Comparison of ENCODE assay signal across 13 cellular contexts in genomic region chr9:93156475-93157008, GRCh38. TPM values are rescaled to one million over a fixed set of nuclear protein-coding genes. Genes with fewer than 3 reads are reported as not detected.
DNase-seq lines count a peak whose midpoint lies in the region; ATAC-seq and TF ChIP-seq lines count a peak whose summit lies in the region.
"Had no signal": no experiment of that assay in that cellular context is flagged by ENCODE, and none has a peak within 500 bp of the region (broad histone marks: within the 10 kb centered on the region; RNA-seq: fewer than 3 reads in every experiment).

No MANE protein-coding gene starts in this region.

- no peaks in the 10 kb centered on the region for H3K27me3 Mint-ChIP-seq in activated T-helper 17 cell treated with anti-CD3 and anti-CD28 coated beads, Interleukin-2, amount 50 U/mL, for 72 hours

- TF ChIP-seq CTCF in gastrocnemius medialis (IDR thresholded peaks at IDR 0.05 in 4 of 5, conservative IDR thresholded peaks at IDR 0.05 in 1 of 5) = no peak

- peak overlapping the region; percentile 65 for H3K4me3 Mint-ChIP-seq in activated T-helper 17 cell treated with anti-CD3 and anti-CD28 coated beads, Interleukin-2, amount 50 U/mL, for 72 hours
- H3K4me3 Mint-ChIP-seq: naive B cell, WTC11 had no signal

- no peak for TF ChIP-seq POLR2A in gastrocnemius medialis (IDR thresholded peaks at IDR 0.05)

- peak; percentile 87 for ATAC-seq in HG02870 (IDR thresholded peaks at IDR 0.05; ENCODE audit: unreplicated experiment)
- peak; percentile 92 for ATAC-seq in activated T-helper 17 cell treated with anti-CD3 and anti-CD28 coated beads, Interleukin-2, amount 50 U/mL, for 72 hours (replicated peaks)
- no peak for ATAC-seq in gastrocnemius medialis
- ATAC-seq in GM21723 (IDR thresholded peaks at IDR 0.05; ENCODE audit: unreplicated experiment) = no peak
- ATAC-seq: WTC11 had no signal

- H3K27ac ChIP-seq in gastrocnemius medialis = peak overlapping the region in 2 of 4 donors; percentile 22 to 27
- H3K27ac ChIP-seq: esophagus muscularis mucosa had no signal

- in situ Hi-C loops in gastrocnemius medialis (cut with MboI; ENCODE audit: low sequenced_read_pairs in 4 of 4) = loop anchor here (5.0 to 25.0 kb wide), 3 partner anchors 146 to 806 kb away; partner anchors contain the start of gene BARX1 (in 2 of the 4)

- DNase-seq in activated CD8-positive, alpha-beta memory T cell treated with anti-CD3 and anti-CD28 coated beads, Interleukin-2, amount 50 U/mL, for 48 hours = peak; percentile 80
- no peak for DNase-seq in activated CD8-positive, alpha-beta memory T cell treated with anti-CD3 and anti-CD28 coated beads, Interleukin-2, amount 50 U/mL, for 4 hours
- DNase-seq in stimulated activated CD8-positive, alpha-beta memory T cell treated with anti-CD3 and anti-CD28 coated beads, Interleukin-15, amount 100 ng/mL, for 48 hours (ENCODE audit: low read depth in 2 of 2) = peak; percentile 20 to 43
- no peak for DNase-seq in gastrocnemius medialis
- DNase-seq in DMS79 treated with DMSO at 0.1 percent for 48 hours (lab: John Stamatoyannopoulos, UW) = no peak
- DNase-seq: KBM-7, naive B cell, RPMI8226 had no signal

- peak overlapping the region; percentile 90 for H3K27ac Mint-ChIP-seq in activated T-helper 17 cell treated with anti-CD3 and anti-CD28 coated beads, Interleukin-2, amount 50 U/mL, for 72 hours
- H3K27ac Mint-ChIP-seq: WTC11 had no signal

- peaks cover 24% of the 10 kb centered on the region for H3K4me1 Mint-ChIP-seq in activated T-helper 17 cell treated with anti-CD3 and anti-CD28 coated beads, Interleukin-2, amount 50 U/mL, for 72 hours
- H3K4me1 Mint-ChIP-seq: WTC11 had no signal

- no peak overlapping the region for H3K4me3 ChIP-seq in gastrocnemius medialis
- H3K4me3 ChIP-seq: esophagus muscularis mucosa had no signal

- H3K36me3 Mint-ChIP-seq in activated T-helper 17 cell treated with anti-CD3 and anti-CD28 coated beads, Interleukin-2, amount 50 U/mL, for 72 hours (ENCODE audit: low read depth) = no peaks in the 10 kb centered on the region
- H3K36me3 Mint-ChIP-seq: naive B cell, WTC11 had no signal

- no peaks in the 10 kb centered on the region for H3K9me3 Mint-ChIP-seq in activated T-helper 17 cell treated with anti-CD3 and anti-CD28 coated beads, Interleukin-2, amount 50 U/mL, for 72 hours
- H3K9me3 Mint-ChIP-seq: WTC11 had no signal

- H3K27me3 ChIP-seq in gastrocnemius medialis = no peaks in the 10 kb centered on the region
- H3K27me3 ChIP-seq: esophagus muscularis mucosa had no signal

- H3K36me3 ChIP-seq in gastrocnemius medialis = no peaks in the 10 kb centered on the region
- H3K36me3 ChIP-seq: esophagus muscularis mucosa had no signal

- peaks cover under 1 to 10% of the 10 kb centered on the region in 2 donors for H3K4me1 ChIP-seq in gastrocnemius medialis

- no peaks in the 10 kb centered on the region for H3K9me3 ChIP-seq in gastrocnemius medialis
- H3K9me3 ChIP-seq: esophagus muscularis mucosa had no signal

- intact Hi-C loops in gastrocnemius medialis (cut with DNase I; ENCODE audit: low total_unique reads) = no loop called here

RNA-seq across cellular contexts. Expression of gene NINJ1, which starts 22.5 kb away (rescaled TPM):
- 100 to 1,000 TPM in 1 of 2 donors, 10 to 100 TPM in 1; 56.0 to 197 TPM for total RNA-seq in activated T-helper 17 cell treated with anti-CD3 and anti-CD28 coated beads, Interleukin-2, amount 50 U/mL, for 72 hours
- total RNA-seq in gastrocnemius medialis = 10 to 100 TPM; 28.5 to 58.5 (median 45.7) TPM

RNA-seq across cellular contexts. Expression of gene WNK2, which starts 27.4 kb away (rescaled TPM):
- total RNA-seq in activated T-helper 17 cell treated with anti-CD3 and anti-CD28 coated beads, Interleukin-2, amount 50 U/mL, for 72 hours = under 1 TPM; 0.39 to 0.93 TPM
- total RNA-seq in gastrocnemius medialis = 10 to 100 TPM; 11.3 to 43.0 (median 24.7) TPM

Comparison
In these comparisons a context has a peak if more than half of its experiments do, and no peak if none do; other contexts are left out.
1. DNase-seq: peak in activated CD8-positive, alpha-beta memory T cell treated with anti-CD3 and anti-CD28 coated beads, Interleukin-2, amount 50 U/mL, for 48 hours (single experiment) and stimulated activated CD8-positive, alpha-beta memory T cell treated with anti-CD3 and anti-CD28 coated beads, Interleukin-15, amount 100 ng/mL, for 48 hours (2 of 2); none in activated CD8-positive, alpha-beta memory T cell treated with anti-CD3 and anti-CD28 coated beads, Interleukin-2, amount 50 U/mL, for 4 hours (single experiment), gastrocnemius medialis (0 of 2) and DMS79 treated with DMSO at 0.1 percent for 48 hours (single experiment).
2. ATAC-seq: peak in HG02870 (single experiment) and activated T-helper 17 cell treated with anti-CD3 and anti-CD28 coated beads, Interleukin-2, amount 50 U/mL, for 72 hours (single experiment); none in gastrocnemius medialis (0 of 2) and GM21723 (single experiment).
3. RNA of gene WNK2, which starts 27.4 kb away (total RNA-seq): 11.3 to 43.0 TPM in gastrocnemius medialis; 0.39 to 0.93 TPM in activated T-helper 17 cell treated with anti-CD3 and anti-CD28 coated beads, Interleukin-2, amount 50 U/mL, for 72 hours; every median in the first group is over 4 times any median in the second.